Comparison of ENCODE assay signal across 8 cellular contexts in genomic region chr6:117449549-117450439, GRCh38. TPM values are rescaled to one million over a fixed set of nuclear protein-coding genes. Genes with fewer than 3 reads are reported as not detected.
DNase-seq lines count a peak whose midpoint lies in the region; ATAC-seq and TF ChIP-seq lines count a peak whose summit lies in the region.

No MANE protein-coding gene starts in this region.

- peak; percentile 76 for TF ChIP-seq CTCF in KMS-11 (conservative IDR thresholded peaks at IDR 0.05; ENCODE audit: low read depth, low read length)
- TF ChIP-seq CTCF in gastroesophageal sphincter (IDR thresholded peaks at IDR 0.05) = peak; percentile 60 to 79 (median 66)

- H2AFZ ChIP-seq in KMS-11 (ENCODE audit: low read depth) = no peak overlapping the region

- no peak for TF ChIP-seq EP300 in gastroesophageal sphincter (IDR thresholded peaks at IDR 0.05)

- 27 to 31% methylated on average over 7 to 9 of the region's 10 CpGs for WGBS in gastroesophageal sphincter (ENCODE audit: low coverage in 1 of 2), 2 donors

- no peak overlapping the region for H3K4me2 ChIP-seq in KMS-11

- no peak overlapping the region for H3K9ac ChIP-seq in KMS-11

- no peaks in the 10 kb centered on the region for H3K79me2 ChIP-seq in KMS-11 (ENCODE audit: insufficient read depth, low read depth)

- H3K27me3 ChIP-seq in KMS-11 (ENCODE audit: insufficient read depth, low read depth) (no peaks in the 10 kb centered on the region), gastroesophageal sphincter (peaks cover 44% of the 10 kb centered on the region)

- no peaks in the 10 kb centered on the region for H3K4me1 Mint-ChIP-seq in activated T-helper 1 cell treated with anti-CD3 and anti-CD28 coated beads, Interleukin-12 subunit alpha, Interleukin-12 subunit beta, Interleukin-2, Interleukin-4 antibody, amounts not matched to agents 30 ng/mL and 10 ng/mL and 1 ng/mL, durations not matched to agents 14 hours and 24 hours and 36 hours (ENCODE audit: low read depth)

- no peaks in the 10 kb centered on the region for H4K20me1 ChIP-seq in KMS-11 (ENCODE audit: insufficient read depth)

- H3K36me3 Mint-ChIP-seq in activated T-helper 1 cell treated with anti-CD3 and anti-CD28 coated beads, Interleukin-12 subunit alpha, Interleukin-12 subunit beta, Interleukin-2, Interleukin-4 antibody, amounts not matched to agents 30 ng/mL and 10 ng/mL and 1 ng/mL, durations not matched to agents 14 hours and 24 hours and 36 hours (ENCODE audit: low read depth) = no peaks in the 10 kb centered on the region

- H3K4me3 ChIP-seq in KMS-11 (IDR thresholded peaks at IDR 0.05; ENCODE audit: insufficient read depth, low read depth, low read length) = no peak overlapping the region
- no peak overlapping the region for H3K4me3 ChIP-seq in gastroesophageal sphincter

- no peak overlapping the region for H3K4me3 Mint-ChIP-seq in activated T-helper 1 cell treated with anti-CD3 and anti-CD28 coated beads, Interleukin-12 subunit alpha, Interleukin-12 subunit beta, Interleukin-2, Interleukin-4 antibody, amounts not matched to agents 30 ng/mL and 10 ng/mL and 1 ng/mL, durations not matched to agents 14 hours and 24 hours and 36 hours

- no peaks in the 10 kb centered on the region for H3K4me1 ChIP-seq in KMS-11 (ENCODE audit: low read depth, poor library complexity, severe bottlenecking)
- H3K4me1 ChIP-seq in gastroesophageal sphincter = peaks cover 0 to 4% (median 0%) of the 10 kb centered on the region in 3 donors

- intact Hi-C loops in activated T-helper 1 cell treated with anti-CD3 and anti-CD28 coated beads, Interleukin-12 subunit alpha, Interleukin-12 subunit beta, Interleukin-2, Interleukin-4 antibody, amounts not matched to agents 30 ng/mL and 10 ng/mL and 1 ng/mL, durations not matched to agents 14 hours and 24 hours and 36 hours (cut with micrococcal nuclease) = loop anchor here (1.0 kb wide), 4 partner anchors 33 to 226 kb away; partner anchors contain the start of genes DCBLD1 and NUS1

- no peak overlapping the region for H3K27ac Mint-ChIP-seq in activated T-helper 1 cell treated with anti-CD3 and anti-CD28 coated beads, Interleukin-12 subunit alpha, Interleukin-12 subunit beta, Interleukin-2, Interleukin-4 antibody, amounts not matched to agents 30 ng/mL and 10 ng/mL and 1 ng/mL, durations not matched to agents 14 hours and 24 hours and 36 hours

- H3K27me3 Mint-ChIP-seq in activated T-helper 1 cell treated with anti-CD3 and anti-CD28 coated beads, Interleukin-12 subunit alpha, Interleukin-12 subunit beta, Interleukin-2, Interleukin-4 antibody, amounts not matched to agents 30 ng/mL and 10 ng/mL and 1 ng/mL, durations not matched to agents 14 hours and 24 hours and 36 hours (ENCODE audit: insufficient read depth) = peaks cover 40% of the 10 kb centered on the region

- H3K27ac ChIP-seq in KMS-11 (no peak overlapping the region), gastroesophageal sphincter (no peak overlapping the region)

- no peaks in the 10 kb centered on the region for H3K9me3 ChIP-seq in gastroesophageal sphincter

- DNase-seq in ELF-1 (ENCODE audit: low read depth, low spot score) (peak; percentile 53), RPMI7951 (ENCODE audit: low read depth) (peak; percentile 75), renal cortical epithelial cell (ENCODE audit: low read depth) (peak; percentile 80)
- peak; percentile 31 for DNase-seq in activated T-helper 1 cell treated with anti-CD3 and anti-CD28 coated beads, Interleukin-12 subunit alpha, Interleukin-12 subunit beta, Interleukin-2, Interleukin-4 antibody, amounts not matched to agents 30 ng/mL and 10 ng/mL and 1 ng/mL, durations not matched to agents 14 hours and 24 hours and 36 hours (ENCODE audit: low spot score)

- H3K9me3 Mint-ChIP-seq in activated T-helper 1 cell treated with anti-CD3 and anti-CD28 coated beads, Interleukin-12 subunit alpha, Interleukin-12 subunit beta, Interleukin-2, Interleukin-4 antibody, amounts not matched to agents 30 ng/mL and 10 ng/mL and 1 ng/mL, durations not matched to agents 14 hours and 24 hours and 36 hours = no peaks in the 10 kb centered on the region

- H3K36me3 ChIP-seq in KMS-11 (ENCODE audit: insufficient read depth) = no peaks in the 10 kb centered on the region
- H3K36me3 ChIP-seq in gastroesophageal sphincter = no peaks in the 10 kb centered on the region

- ATAC-seq in gastroesophageal sphincter (no peak), esophagus mucosa (no peak), HG02610 (IDR thresholded peaks at IDR 0.05; ENCODE audit: unreplicated experiment) (no peak)

- no peak for TF ChIP-seq POLR2A in gastroesophageal sphincter (IDR thresholded peaks at IDR 0.05)

RNA-seq across cellular contexts. Expression of gene ROS1, which starts 24.1 kb away (rescaled TPM):
- total RNA-seq in RPMI7951 (2014; rRNA removed; shearing (Covaris generic)) = 0.36 and 0.49 TPM in 2 replicates
- total RNA-seq in activated T-helper 1 cell treated with anti-CD3 and anti-CD28 coated beads, Interleukin-12 subunit alpha, Interleukin-12 subunit beta, Interleukin-2, Interleukin-4 antibody, amounts not matched to agents 30 ng/mL and 10 ng/mL and 1 ng/mL, durations not matched to agents 14 hours and 24 hours and 36 hours = not detected in 2 replicates
- under 1 TPM in 1 of 4 donors, not detected in 3; 0.13 TPM for total RNA-seq in gastroesophageal sphincter
- total RNA-seq in renal cortical epithelial cell = 0.35 and 2.7 TPM in 2 replicates
- total RNA-seq in esophagus mucosa = 0.04 TPM

RNA-seq across cellular contexts. Expression of gene DCBLD1, which starts 32.7 kb away (rescaled TPM):
- 23.9 and 30.3 TPM in 2 replicates for total RNA-seq in RPMI7951 (2014; rRNA removed; shearing (Covaris generic))
- 3.9 and 4.5 TPM in 2 replicates for total RNA-seq in activated T-helper 1 cell treated with anti-CD3 and anti-CD28 coated beads, Interleukin-12 subunit alpha, Interleukin-12 subunit beta, Interleukin-2, Interleukin-4 antibody, amounts not matched to agents 30 ng/mL and 10 ng/mL and 1 ng/mL, durations not matched to agents 14 hours and 24 hours and 36 hours
- 10 to 100 TPM in 2 of 4 donors, 1 to 10 TPM in 2; 5.0 to 10.9 (median 8.3) TPM for total RNA-seq in gastroesophageal sphincter
- 20.2 and 21.2 TPM in 2 replicates for total RNA-seq in renal cortical epithelial cell
- total RNA-seq in esophagus mucosa = 9.5 TPM
